In genomic region chr18:59006461-59007067, GRCh38 we compare ENCODE assay signal across 20 cellular contexts.
DNase-seq lines count a peak whose midpoint lies in the region; ATAC-seq and TF ChIP-seq lines count a peak whose summit lies in the region.
"Had no signal": no experiment of that assay in that cellular context is flagged by ENCODE, and none has a peak within 500 bp of the region (broad histone marks: within the 10 kb centered on the region; RNA-seq: fewer than 3 reads in every experiment).

No MANE protein-coding gene starts in this region.

- DNase-seq in GM23248 = peak; percentile 37
- DNase-seq in SK-N-MC (ENCODE audit: low read depth, low spot score) = no peak
- DNase-seq in fibroblast of peridontal ligament (ENCODE audit: extremely low read depth) = peak; percentile 84
- DNase-seq in activated T-helper 1 cell treated with anti-CD3 and anti-CD28 coated beads, Interleukin-12 subunit alpha, Interleukin-12 subunit beta, Interleukin-2, Interleukin-4 antibody, amounts not matched to agents 30 ng/mL and 10 ng/mL and 1 ng/mL, durations not matched to agents 14 hours and 24 hours and 36 hours (ENCODE audit: low spot score) = no peak
- no peak for DNase-seq in PC-9
- no peak for DNase-seq in NCI-H1930 (lab: John Stamatoyannopoulos, UW)
- DNase-seq: activated CD4-positive, alpha-beta memory T cell treated with anti-CD3 and anti-CD28 coated beads for 36 hours; activated naive CD8-positive, alpha-beta T cell treated with anti-CD3 and anti-CD28 coated beads for 36 hours; activated T-cell treated with anti-CD3 and anti-CD28 coated beads, Interleukin-2, amount 50 U/mL, for 1 hour; central memory CD4-positive, alpha-beta T cell; lower lobe of right lung; natural killer cell; stimulated activated naive B cell treated with anti-CD40 and anti-IgM and Interleukin-4, amounts not matched to agents 10 μg/mL and 1 μg/mL and 100 μg/mL, for 72 hours; T-helper 2 cell had no signal

- in situ Hi-C loops in GM23248 (cut with MboI) = no loop called here

- no peak overlapping the region for H3K4me2 ChIP-seq in GM23248 (ENCODE audit: unreplicated experiment)
- H3K4me2 ChIP-seq in PC-9 = no peak overlapping the region

- H3K27ac ChIP-seq in GM23248 (no peak overlapping the region), SK-N-MC (peak overlapping the region; percentile 55; the same call in 1 of the 2 replicates), skeletal muscle tissue (ENCODE audit: low read depth, low read length) (peak overlapping the region; percentile 17), PC-9 (no peak overlapping the region)
- H3K27ac ChIP-seq: C4-2B, SJCRH30 had no signal

- POLR2A ChIA-PET in PC-9 (lab: Charles Lee; ENCODE audit: unreplicated experiment) = no interaction called here

- no peaks in the 10 kb centered on the region for H3K9me3 ChIP-seq in GM23248 (ENCODE audit: low read depth)
- no peaks in the 10 kb centered on the region; the same call in 1 of the 2 replicates for H3K9me3 ChIP-seq in SK-N-MC (ENCODE audit: low read depth, low read length)
- no peaks in the 10 kb centered on the region for H3K9me3 ChIP-seq in skeletal muscle tissue (ENCODE audit: control insufficient read depth in 3 of 3, low read length in 3 of 3)
- H3K9me3 ChIP-seq in PC-9 (ENCODE audit: insufficient read depth, low read depth) = no peaks in the 10 kb centered on the region
- H3K9me3 ChIP-seq: lower lobe of right lung, SJCRH30 had no signal

- H3K4me1 ChIP-seq in GM23248 (ENCODE audit: insufficient read depth) (peaks cover 24% of the 10 kb centered on the region), skeletal muscle tissue (ENCODE audit: control insufficient read depth in 3 of 3, insufficient read depth in 3 of 3, low read length in 3 of 3) (peaks cover 16 to 20% (median 17%) of the 10 kb centered on the region in 3 donors), PC-9 (replicated peaks; ENCODE audit: insufficient read depth) (peaks cover 18% of the 10 kb centered on the region)
- H3K4me1 ChIP-seq: SJCRH30 had no signal

- no peak for ATAC-seq in GM18502 (IDR thresholded peaks at IDR 0.05; ENCODE audit: poor library complexity, unreplicated experiment)
- ATAC-seq: lower lobe of right lung; natural killer cell; stimulated activated naive B cell treated with anti-CD40 and anti-IgM and Interleukin-4, amounts not matched to agents 10 μg/mL and 1 μg/mL and 100 μg/mL, for 72 hours had no signal

- H3K27me3 Mint-ChIP-seq in activated T-helper 1 cell treated with anti-CD3 and anti-CD28 coated beads, Interleukin-12 subunit alpha, Interleukin-12 subunit beta, Interleukin-2, Interleukin-4 antibody, amounts not matched to agents 30 ng/mL and 10 ng/mL and 1 ng/mL, durations not matched to agents 14 hours and 24 hours and 36 hours (ENCODE audit: insufficient read depth) = peaks cover 5% of the 10 kb centered on the region
- H3K27me3 Mint-ChIP-seq: progenitor cell of endocrine pancreas; stimulated activated naive B cell treated with anti-CD40 and anti-IgM and Interleukin-4, amounts not matched to agents 10 μg/mL and 1 μg/mL and 100 μg/mL, for 72 hours; type B pancreatic cell had no signal

- H3K9me2 ChIP-seq in GM23248 (ENCODE audit: insufficient read depth) = no peaks in the 10 kb centered on the region
- H3K9me2 ChIP-seq in PC-9 (ENCODE audit: insufficient read depth) = no peaks in the 10 kb centered on the region; the same call in 1 of the 2 replicates

- H3K27ac Mint-ChIP-seq in activated T-helper 1 cell treated with anti-CD3 and anti-CD28 coated beads, Interleukin-12 subunit alpha, Interleukin-12 subunit beta, Interleukin-2, Interleukin-4 antibody, amounts not matched to agents 30 ng/mL and 10 ng/mL and 1 ng/mL, durations not matched to agents 14 hours and 24 hours and 36 hours = no peak overlapping the region
- H3K27ac Mint-ChIP-seq: activated CD4-positive, alpha-beta memory T cell treated with anti-CD3 and anti-CD28 coated beads for 36 hours; activated naive CD8-positive, alpha-beta T cell treated with anti-CD3 and anti-CD28 coated beads for 36 hours; natural killer cell; progenitor cell of endocrine pancreas; stimulated activated naive B cell treated with anti-CD40 and anti-IgM and Interleukin-4, amounts not matched to agents 10 μg/mL and 1 μg/mL and 100 μg/mL, for 72 hours; type B pancreatic cell had no signal

- H3F3A ChIP-seq in GM23248 (ENCODE audit: insufficient read depth) (peaks cover 26% of the 10 kb centered on the region), PC-9 (ENCODE audit: insufficient read depth, low read depth) (peaks cover 17% of the 10 kb centered on the region)

- H3K4me3 ChIP-seq in GM23248 (no peak overlapping the region), SK-N-MC (no peak overlapping the region), skeletal muscle tissue (ENCODE audit: low read length in 3 of 3) (no peak overlapping the region), PC-9 (no peak overlapping the region)
- H3K4me3 ChIP-seq: lower lobe of right lung, SJCRH30 had no signal

- H3K79me2 ChIP-seq in GM23248 (ENCODE audit: insufficient read depth) (no peaks in the 10 kb centered on the region), PC-9 (ENCODE audit: low read depth) (no peaks in the 10 kb centered on the region)

- CTCF ChIA-PET in PC-9 (lab: Charles Lee) = no interaction called here

- no peaks in the 10 kb centered on the region for H3K36me3 ChIP-seq in GM23248 (ENCODE audit: low read depth)
- H3K36me3 ChIP-seq in SK-N-MC (ENCODE audit: insufficient read depth, low read length) = no peaks in the 10 kb centered on the region
- no peaks in the 10 kb centered on the region for H3K36me3 ChIP-seq in skeletal muscle tissue (ENCODE audit: control insufficient read depth in 3 of 3, insufficient read depth in 3 of 3, low read length in 3 of 3)
- H3K36me3 ChIP-seq in PC-9 (ENCODE audit: low read depth) = no peaks in the 10 kb centered on the region
- H3K36me3 ChIP-seq: lower lobe of right lung, SJCRH30 had no signal

- H3K4me3 Mint-ChIP-seq in activated T-helper 1 cell treated with anti-CD3 and anti-CD28 coated beads, Interleukin-12 subunit alpha, Interleukin-12 subunit beta, Interleukin-2, Interleukin-4 antibody, amounts not matched to agents 30 ng/mL and 10 ng/mL and 1 ng/mL, durations not matched to agents 14 hours and 24 hours and 36 hours = no peak overlapping the region
- H3K4me3 Mint-ChIP-seq: activated CD4-positive, alpha-beta memory T cell treated with anti-CD3 and anti-CD28 coated beads for 36 hours; activated naive CD8-positive, alpha-beta T cell treated with anti-CD3 and anti-CD28 coated beads for 36 hours; natural killer cell; stimulated activated naive B cell treated with anti-CD40 and anti-IgM and Interleukin-4, amounts not matched to agents 10 μg/mL and 1 μg/mL and 100 μg/mL, for 72 hours; type B pancreatic cell had no signal

- H3K9me3 Mint-ChIP-seq in activated T-helper 1 cell treated with anti-CD3 and anti-CD28 coated beads, Interleukin-12 subunit alpha, Interleukin-12 subunit beta, Interleukin-2, Interleukin-4 antibody, amounts not matched to agents 30 ng/mL and 10 ng/mL and 1 ng/mL, durations not matched to agents 14 hours and 24 hours and 36 hours = no peaks in the 10 kb centered on the region
- H3K9me3 Mint-ChIP-seq: activated CD4-positive, alpha-beta memory T cell treated with anti-CD3 and anti-CD28 coated beads for 36 hours; activated naive CD8-positive, alpha-beta T cell treated with anti-CD3 and anti-CD28 coated beads for 36 hours; natural killer cell; stimulated activated naive B cell treated with anti-CD40 and anti-IgM and Interleukin-4, amounts not matched to agents 10 μg/mL and 1 μg/mL and 100 μg/mL, for 72 hours had no signal

- intact Hi-C loops in activated T-helper 1 cell treated with anti-CD3 and anti-CD28 coated beads, Interleukin-12 subunit alpha, Interleukin-12 subunit beta, Interleukin-2, Interleukin-4 antibody, amounts not matched to agents 30 ng/mL and 10 ng/mL and 1 ng/mL, durations not matched to agents 14 hours and 24 hours and 36 hours (cut with micrococcal nuclease) = no loop called here
- intact Hi-C loops in PC-9 (cut with micrococcal nuclease; ENCODE audit: unreplicated experiment) = no loop called here

- WGBS in GM23248 (ENCODE audit: low coverage in 1 of 2, low lambda C conversion rate in 2 of 2, missing lambda C conversion rate in 2 of 2), 2 experiments = 24 to 25% methylated on average over 3 of the region's 3 CpGs

- H3K27me3 ChIP-seq in GM23248 (replicated peaks; ENCODE audit: insufficient read depth) = no peaks in the 10 kb centered on the region
- no peaks in the 10 kb centered on the region for H3K27me3 ChIP-seq in skeletal muscle tissue (ENCODE audit: control insufficient read depth in 3 of 3, insufficient read depth in 3 of 3, low read length in 3 of 3)
- no peaks in the 10 kb centered on the region for H3K27me3 ChIP-seq in PC-9 (ENCODE audit: insufficient read depth, low read depth)
- H3K27me3 ChIP-seq: SJCRH30 had no signal

- no peak overlapping the region for H2AFZ ChIP-seq in GM23248
- H2AFZ ChIP-seq in PC-9 = no peak overlapping the region

- no TSS peak for BruUV-seq in PC-9 (replicated peaks; lab: Mats Ljungman, UMichigan)

- H3K9ac ChIP-seq in GM23248 = no peak overlapping the region
- no peak overlapping the region for H3K9ac ChIP-seq in SK-N-MC (ENCODE audit: insufficient read length)
- H3K9ac ChIP-seq in skeletal muscle tissue (ENCODE audit: low read depth in 1 of 3, low read length in 3 of 3) = no peak overlapping the region

- no peak for TF ChIP-seq CTCF in PC-9 (conservative IDR thresholded peaks at IDR 0.05)

- no peaks in the 10 kb centered on the region for H3K4me1 Mint-ChIP-seq in activated T-helper 1 cell treated with anti-CD3 and anti-CD28 coated beads, Interleukin-12 subunit alpha, Interleukin-12 subunit beta, Interleukin-2, Interleukin-4 antibody, amounts not matched to agents 30 ng/mL and 10 ng/mL and 1 ng/mL, durations not matched to agents 14 hours and 24 hours and 36 hours (ENCODE audit: low read depth)
- H3K4me1 Mint-ChIP-seq: activated naive CD8-positive, alpha-beta T cell treated with anti-CD3 and anti-CD28 coated beads for 36 hours; natural killer cell had no signal

- H4K20me1 ChIP-seq in GM23248 (ENCODE audit: insufficient read depth) (no peaks in the 10 kb centered on the region), PC-9 (ENCODE audit: insufficient read depth) (no peaks in the 10 kb centered on the region)

- no peaks in the 10 kb centered on the region for H3K36me3 Mint-ChIP-seq in activated T-helper 1 cell treated with anti-CD3 and anti-CD28 coated beads, Interleukin-12 subunit alpha, Interleukin-12 subunit beta, Interleukin-2, Interleukin-4 antibody, amounts not matched to agents 30 ng/mL and 10 ng/mL and 1 ng/mL, durations not matched to agents 14 hours and 24 hours and 36 hours (ENCODE audit: low read depth)
- H3K36me3 Mint-ChIP-seq: activated CD4-positive, alpha-beta memory T cell treated with anti-CD3 and anti-CD28 coated beads for 36 hours; activated naive CD8-positive, alpha-beta T cell treated with anti-CD3 and anti-CD28 coated beads for 36 hours; natural killer cell; stimulated activated naive B cell treated with anti-CD40 and anti-IgM and Interleukin-4, amounts not matched to agents 10 μg/mL and 1 μg/mL and 100 μg/mL, for 72 hours; type B pancreatic cell had no signal

Comparison
In these comparisons a context has a peak if more than half of its experiments do, and no peak if none do; other contexts are left out.
1. DNase-seq: peak in GM23248 (single experiment) and fibroblast of peridontal ligament (single experiment); none in SK-N-MC (single experiment), activated T-helper 1 cell treated with anti-CD3 and anti-CD28 coated beads, Interleukin-12 subunit alpha, Interleukin-12 subunit beta, Interleukin-2, Interleukin-4 antibody, amounts not matched to agents 30 ng/mL and 10 ng/mL and 1 ng/mL, durations not matched to agents 14 hours and 24 hours and 36 hours (single experiment), PC-9 (0 of 2) and NCI-H1930 (0 of 2).
2. H3K27ac ChIP-seq: peak in SK-N-MC (single experiment) and skeletal muscle tissue (single experiment); none in GM23248 (single experiment) and PC-9 (single experiment).